8 cellular contexts compared by ENCODE assay signal in genomic region chr19:38852231-38853044, GRCh38. TPM values are rescaled to one million over a fixed set of nuclear protein-coding genes. Genes with fewer than 3 reads are reported as not detected.
DNase-seq lines count a peak whose midpoint lies in the region; ATAC-seq, FAIRE-seq and TF ChIP-seq lines count a peak whose summit lies in the region.

No MANE protein-coding gene starts in this region.

- peak overlapping the region; percentile 99 for H3K27ac Mint-ChIP-seq in stimulated activated naive B cell treated with anti-CD40 and anti-IgM and Interleukin-4, amounts not matched to agents 10 μg/mL and 1 μg/mL and 100 μg/mL, for 72 hours

- H3K36me3 Mint-ChIP-seq in stimulated activated naive B cell treated with anti-CD40 and anti-IgM and Interleukin-4, amounts not matched to agents 10 μg/mL and 1 μg/mL and 100 μg/mL, for 72 hours = peaks cover 25 to 41% of the 10 kb centered on the region in 2 donors

- peak overlapping the region; percentile 96 for H3K27ac ChIP-seq in mesodermal cell (ENCODE audit: low read depth, low read length, severe bottlenecking)

- H3K36me3 ChIP-seq in endocrine pancreas (ENCODE audit: control insufficient read depth, insufficient read depth, low read length) (no peaks in the 10 kb centered on the region), mesodermal cell (ENCODE audit: control insufficient read depth, insufficient read depth, low read length) (peaks cover 15% of the 10 kb centered on the region)

- H3K9ac ChIP-seq in endocrine pancreas (ENCODE audit: control insufficient read depth, insufficient read depth, low read length) = peak overlapping the region; percentile 48

- H3K9me3 Mint-ChIP-seq in stimulated activated naive B cell treated with anti-CD40 and anti-IgM and Interleukin-4, amounts not matched to agents 10 μg/mL and 1 μg/mL and 100 μg/mL, for 72 hours = no peaks in the 10 kb centered on the region

- WGBS in mesodermal cell (ENCODE audit: insufficient coverage in 2 of 2), 2 experiments = 1 to 6% methylated on average over 8 to 25 of the region's 52 CpGs

- ATAC-seq in stimulated activated naive B cell treated with anti-CD40 and anti-IgM and Interleukin-4, amounts not matched to agents 10 μg/mL and 1 μg/mL and 100 μg/mL, for 72 hours (replicated peaks) = peak in 1 of 2 donors; percentile 3

- H3K9me3 ChIP-seq in endocrine pancreas (ENCODE audit: control insufficient read depth, low read length) (no peaks in the 10 kb centered on the region), mesodermal cell (ENCODE audit: control insufficient read depth, low read length) (peaks cover 5% of the 10 kb centered on the region)

- TF ChIP-seq CTCF in GM12875 (IDR thresholded peaks at IDR 0.05; ENCODE audit: borderline replicate concordance, insufficient read depth, low read depth, low read length) (no peak), D721Med (IDR thresholded peaks at IDR 0.05; ENCODE audit: insufficient read depth, missing control alignments) (no peak)

- H3K4me3 Mint-ChIP-seq in stimulated activated naive B cell treated with anti-CD40 and anti-IgM and Interleukin-4, amounts not matched to agents 10 μg/mL and 1 μg/mL and 100 μg/mL, for 72 hours = peak overlapping the region; percentile 91 to 98

- H3K27me3 Mint-ChIP-seq in stimulated activated naive B cell treated with anti-CD40 and anti-IgM and Interleukin-4, amounts not matched to agents 10 μg/mL and 1 μg/mL and 100 μg/mL, for 72 hours = no peaks in the 10 kb centered on the region

- H3K4me1 Mint-ChIP-seq in stimulated activated naive B cell treated with anti-CD40 and anti-IgM and Interleukin-4, amounts not matched to agents 10 μg/mL and 1 μg/mL and 100 μg/mL, for 72 hours = peaks cover 30 to 47% of the 10 kb centered on the region in 2 donors

- peak overlapping the region; percentile 65 for H3K4me3 ChIP-seq in GM12875 (ENCODE audit: low read depth, low read length)
- H3K4me3 ChIP-seq in endocrine pancreas (ENCODE audit: control insufficient read depth, insufficient read depth, low read length) = no peak overlapping the region
- H3K4me3 ChIP-seq in mesodermal cell (ENCODE audit: extremely low read depth, insufficient read depth, low read length, poor library complexity, severe bottlenecking) = peak overlapping the region; percentile 76

- H3K27me3 ChIP-seq in endocrine pancreas (ENCODE audit: control insufficient read depth, insufficient read depth, low read length) = no peaks in the 10 kb centered on the region

- H3K4me1 ChIP-seq in endocrine pancreas (ENCODE audit: control insufficient read depth, insufficient read depth, low read length) = no peaks in the 10 kb centered on the region
- peaks cover 14% of the 10 kb centered on the region for H3K4me1 ChIP-seq in mesodermal cell (ENCODE audit: control insufficient read depth, insufficient read depth, low read length, poor library complexity, severe bottlenecking)

- no peak for FAIRE-seq in D721Med (lab: Jason Lieb, UNC)

- DNase-seq in NCI-H526 treated with DMSO at 0.1 percent for 48 hours (lab: John Stamatoyannopoulos, UW) (peak; percentile 32), NCI-H2081 treated with DMSO at 0.1 percent for 48 hours (lab: John Stamatoyannopoulos, UW) (no peak), D721Med (ENCODE audit: insufficient read length, low spot score) (no peak)
- peak; percentile 49 for DNase-seq in activated CD8-positive, alpha-beta memory T cell treated with anti-CD3 and anti-CD28 coated beads, Interleukin-2, amount 50 U/mL, for 1 hour (ENCODE audit: extremely low read depth)
- peak; percentile 47 for DNase-seq in stimulated activated naive B cell treated with anti-CD40 and anti-IgM and Interleukin-4, amounts not matched to agents 10 μg/mL and 1 μg/mL and 100 μg/mL, for 72 hours

RNA-seq across cellular contexts. Expression of gene HNRNPL, which starts 2.7 kb away (rescaled TPM):
- 472 TPM for polyA plus RNA-seq in mesodermal cell (2013, experiment 1 of 2)
- polyA plus RNA-seq in mesodermal cell (2013, experiment 2 of 2) = 471 TPM

RNA-seq across cellular contexts. Expression of gene ECH1, which starts 20.8 kb away (rescaled TPM):
- polyA plus RNA-seq in mesodermal cell (2013, experiment 1 of 2) = 74.5 TPM
- 66.4 TPM for polyA plus RNA-seq in mesodermal cell (2013, experiment 2 of 2)

RNA-seq across cellular contexts. Expression of gene RINL, which starts 25.6 kb away (rescaled TPM):
- 1.9 TPM for polyA plus RNA-seq in mesodermal cell (2013, experiment 1 of 2)
- 2.1 TPM for polyA plus RNA-seq in mesodermal cell (2013, experiment 2 of 2)

RNA-seq across cellular contexts. Expression of gene LGALS4, which starts 39.7 kb away (rescaled TPM):
- 1.2 TPM for polyA plus RNA-seq in mesodermal cell (2013, experiment 1 of 2)
- polyA plus RNA-seq in mesodermal cell (2013, experiment 2 of 2) = 0.91 TPM

RNA-seq across cellular contexts. Expression of gene SIRT2, which starts 47.0 kb away (rescaled TPM):
- 30.0 TPM for polyA plus RNA-seq in mesodermal cell (2013, experiment 1 of 2)
- polyA plus RNA-seq in mesodermal cell (2013, experiment 2 of 2) = 33.2 TPM

Comparison
In these comparisons a context has a peak if more than half of its experiments do, and no peak if none do; other contexts are left out.
1. DNase-seq: peak in NCI-H526 treated with DMSO at 0.1 percent for 48 hours (single experiment), activated CD8-positive, alpha-beta memory T cell treated with anti-CD3 and anti-CD28 coated beads, Interleukin-2, amount 50 U/mL, for 1 hour (single experiment) and stimulated activated naive B cell treated with anti-CD40 and anti-IgM and Interleukin-4, amounts not matched to agents 10 μg/mL and 1 μg/mL and 100 μg/mL, for 72 hours (single experiment); none in NCI-H2081 treated with DMSO at 0.1 percent for 48 hours (single experiment) and D721Med (single experiment).